In the genomic region with DNA sequence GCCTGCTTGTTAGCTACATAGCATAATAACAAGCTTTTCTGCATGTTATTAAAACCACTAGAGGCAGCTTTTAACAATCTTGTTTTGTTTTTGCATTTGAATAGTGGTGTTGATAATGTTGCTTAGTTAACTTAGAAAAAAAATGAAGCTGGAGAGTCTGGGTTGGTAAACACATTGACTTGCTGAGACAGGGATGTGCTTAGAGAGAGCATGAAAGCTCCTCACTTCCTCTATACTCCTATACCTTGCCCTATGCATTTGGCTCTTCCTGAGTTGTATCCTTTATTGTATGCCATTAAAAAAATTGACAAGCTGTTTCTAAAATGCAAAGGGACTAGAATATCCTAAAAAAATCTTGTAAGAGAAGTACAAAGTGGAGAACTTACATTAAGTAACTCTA, we compare ENCODE assay signal across 22 cellular contexts. TPM values are rescaled to one million over a fixed set of nuclear protein-coding genes. Genes with fewer than 3 reads are reported as not detected.
"Had no signal": no experiment of that assay in that cellular context is flagged by ENCODE, and none has a peak within 500 bp of the region (broad histone marks: within the 10 kb centered on the region; RNA-seq: fewer than 3 reads in every experiment).

No MANE protein-coding gene starts in this region.

- H3K4me3 ChIP-seq: ascending aorta, body of pancreas, cardiac muscle cell, K562 had no signal

- H3K36me3 ChIP-seq: ascending aorta, cardiac muscle cell had no signal

- H3K27ac ChIP-seq: ascending aorta, body of pancreas, cardiac muscle cell had no signal

- H3K9me3 ChIP-seq: ascending aorta, body of pancreas had no signal

- H3K4me1 Mint-ChIP-seq: activated CD4-positive, alpha-beta T cell treated with anti-CD3 and anti-CD28 coated beads, Interleukin-2, amount 10 ng/mL, durations not matched to agents 7 days and 5 days; activated naive CD8-positive, alpha-beta T cell treated with anti-CD3 and anti-CD28 coated beads, Interleukin-2, amount 50 U/mL, for 24 hours; T-helper 17 cell had no signal

- ATAC-seq: activated naive CD4-positive, alpha-beta T cell treated with anti-CD3 and anti-CD28 coated beads, Interleukin-2, amount 50 U/mL, for 72 hours; activated naive CD8-positive, alpha-beta T cell treated with anti-CD3 and anti-CD28 coated beads, Interleukin-2, amount 50 U/mL, for 24 hours; activated T-cell treated with anti-CD3 and anti-CD28 coated beads, Interleukin-2, amount 50 U/mL, for 4 hours; body of pancreas; K562; T-helper 17 cell had no signal

- H3K27me3 ChIP-seq: ascending aorta, body of pancreas, cardiac muscle cell had no signal

- H3K27ac Mint-ChIP-seq: activated CD4-positive, alpha-beta memory T cell treated with anti-CD3 and anti-CD28 coated beads for 36 hours; activated CD4-positive, alpha-beta T cell treated with anti-CD3 and anti-CD28 coated beads, Interleukin-2, amount 10 ng/mL, durations not matched to agents 7 days and 5 days; activated naive CD4-positive, alpha-beta T cell treated with anti-CD3 and anti-CD28 coated beads, Interleukin-2, amount 50 U/mL, for 72 hours; activated naive CD8-positive, alpha-beta T cell treated with anti-CD3 and anti-CD28 coated beads, Interleukin-2, amount 50 U/mL, for 24 hours; T-helper 17 cell had no signal

- H3K4me1 ChIP-seq: ascending aorta had no signal

- H3K4me3 Mint-ChIP-seq: activated CD4-positive, alpha-beta memory T cell treated with anti-CD3 and anti-CD28 coated beads for 36 hours; activated CD4-positive, alpha-beta T cell treated with anti-CD3 and anti-CD28 coated beads, Interleukin-2, amount 10 ng/mL, durations not matched to agents 7 days and 5 days; activated naive CD8-positive, alpha-beta T cell treated with anti-CD3 and anti-CD28 coated beads, Interleukin-2, amount 50 U/mL, for 24 hours; activated T-cell treated with anti-CD3 and anti-CD28 coated beads, Interleukin-2, amount 50 U/mL, for 4 hours; T-helper 17 cell had no signal

- FAIRE-seq: K562, TTC549 had no signal

- H3K27me3 Mint-ChIP-seq: activated CD4-positive, alpha-beta memory T cell treated with anti-CD3 and anti-CD28 coated beads for 36 hours; activated CD4-positive, alpha-beta T cell treated with anti-CD3 and anti-CD28 coated beads, Interleukin-2, amount 10 ng/mL, durations not matched to agents 7 days and 5 days; activated naive CD8-positive, alpha-beta T cell treated with anti-CD3 and anti-CD28 coated beads, Interleukin-2, amount 50 U/mL, for 24 hours; T-helper 17 cell had no signal

- DNase-seq: activated CD4-positive, alpha-beta memory T cell treated with anti-CD3 and anti-CD28 coated beads for 36 hours; activated CD4-positive, alpha-beta T cell treated with anti-CD3 and anti-CD28 coated beads, Interleukin-2, amount 10 ng/mL, durations not matched to agents 7 days and 5 days; activated CD4-positive, CD25-positive, alpha-beta regulatory T cell; activated CD8-positive, alpha-beta memory T cell treated with anti-CD3 and anti-CD28 coated beads for 24 hours; activated effector memory CD4-positive, alpha-beta T cell treated with anti-CD3 and anti-CD28 coated beads, Interleukin-2, amount 50 U/mL, for 16 hours; activated naive CD4-positive, alpha-beta T cell treated with Interleukin-2 at 50 U/mL for 16 hours; activated naive CD8-positive, alpha-beta T cell treated with anti-CD3 and anti-CD28 coated beads, Interleukin-2, amount 50 U/mL, for 24 hours; activated T-cell treated with anti-CD3 and anti-CD28 coated beads, Interleukin-2, amount 50 U/mL, for 4 hours; amniotic stem cell; body of pancreas; NCI-H1048; NCI-H1930; NCI-H2171; NCI-H526 treated with DMSO at 0.1 percent for 48 hours; SIG-M5; T-helper 17 cell; T-helper 9 cell had no signal

- H3K36me3 Mint-ChIP-seq: activated CD4-positive, alpha-beta memory T cell treated with anti-CD3 and anti-CD28 coated beads for 36 hours; activated naive CD4-positive, alpha-beta T cell treated with anti-CD3 and anti-CD28 coated beads, Interleukin-2, amount 50 U/mL, for 72 hours had no signal

RNA-seq across cellular contexts. Expression of a gene that starts 13.6 kb away (rescaled TPM):
- total RNA-seq: activated CD4-positive, alpha-beta memory T cell treated with anti-CD3 and anti-CD28 coated beads for 36 hours; activated CD4-positive, alpha-beta T cell treated with anti-CD3 and anti-CD28 coated beads, Interleukin-2, amount 10 ng/mL, durations not matched to agents 7 days and 5 days; activated naive CD4-positive, alpha-beta T cell treated with anti-CD3 and anti-CD28 coated beads, Interleukin-2, amount 50 U/mL, for 72 hours; ascending aorta; K562; T-helper 17 cell had no signal
- polyA plus RNA-seq: cardiac muscle cell, K562 had no signal
